8 cellular contexts compared by ENCODE assay signal in the genomic region with DNA sequence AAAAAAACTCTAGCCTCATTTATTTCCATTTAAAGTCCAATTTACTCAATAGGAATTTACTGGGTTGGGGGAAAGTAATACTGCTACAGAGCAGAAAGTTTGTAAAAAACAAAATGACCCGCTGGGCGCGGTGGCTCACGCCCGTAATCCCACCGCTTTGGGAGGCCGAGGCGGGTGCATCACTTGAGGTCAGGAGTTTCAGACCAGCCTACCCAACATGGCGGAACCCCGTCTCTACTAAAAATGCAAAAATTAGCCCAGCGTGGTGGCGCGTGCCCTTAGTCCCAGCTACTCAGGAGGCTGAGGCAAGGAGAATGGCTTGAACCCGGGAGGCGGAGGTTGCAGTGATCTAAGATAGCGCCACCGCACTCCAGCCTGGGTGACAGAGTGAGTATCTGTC.
"Had no signal": no experiment of that assay in that cellular context is flagged by ENCODE, and none has a peak within 500 bp of the region (broad histone marks: within the 10 kb centered on the region; RNA-seq: fewer than 3 reads in every experiment).

No MANE protein-coding gene starts in this region.

- ATAC-seq: GM12878 had no signal

- H3K4me3 ChIP-seq: GM12878 had no signal

- DNase-seq: GDM1, GF-D8 had no signal

- FAIRE-seq: G401.6, GM12878, GM12891, GM12892, GM18507, GM19239 had no signal
